1 cellular context compared by ENCODE assay signal in the genomic region with DNA sequence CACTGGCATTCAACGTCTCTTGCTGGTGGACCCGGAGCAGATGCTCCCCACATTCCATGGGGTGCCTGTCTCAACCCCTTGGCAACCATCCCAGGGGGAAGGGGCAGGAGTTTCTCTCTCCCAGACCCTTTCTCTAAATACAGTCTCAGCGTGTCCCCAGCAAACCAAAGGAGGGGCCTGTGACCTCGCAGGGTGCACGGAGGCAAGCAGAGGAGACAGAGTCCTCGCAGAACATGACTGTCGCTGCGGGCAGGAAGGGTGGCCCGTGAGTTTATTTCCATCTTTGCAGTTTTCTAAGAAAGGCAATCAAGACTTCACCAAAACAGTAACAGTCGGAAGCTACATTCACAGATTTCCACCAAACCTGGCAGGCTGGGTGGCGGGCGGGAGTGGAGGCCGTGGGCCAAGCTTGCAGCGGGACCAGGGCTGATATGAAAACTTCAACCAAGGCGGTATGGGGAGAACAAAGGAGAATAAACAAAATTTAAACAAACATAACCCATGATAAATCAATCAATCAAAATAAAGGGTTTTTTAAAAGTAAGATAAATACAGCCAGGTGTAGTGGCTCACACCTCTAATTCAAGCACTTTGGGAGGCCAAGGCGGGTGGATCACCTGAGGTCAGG.
TF ChIP-seq lines count a peak whose summit lies in the region.

No MANE protein-coding gene starts in this region.

TF ChIP-seq in WTC11, 78 proteins besides CTCF, POLR2A, EP300 and RAD21:
- TF ChIP-seq ZNF232 (CRISPR knock-in tag; IDR thresholded peaks at IDR 0.05) (no peak), CREB1 (CRISPR knock-in tag; IDR thresholded peaks at IDR 0.05) (no peak), SOX15 (CRISPR knock-in tag; IDR thresholded peaks at IDR 0.05) (no peak), ZNF671 (CRISPR knock-in tag; IDR thresholded peaks at IDR 0.05) (no peak), RELA (CRISPR knock-in tag; IDR thresholded peaks at IDR 0.05; ENCODE audit: borderline replicate concordance) (no peak), FOXP1 (CRISPR knock-in tag; IDR thresholded peaks at IDR 0.05; ENCODE audit: borderline replicate concordance) (no peak), ELF4 (CRISPR knock-in tag; IDR thresholded peaks at IDR 0.05; ENCODE audit: low read depth) (no peak), GTF2I (CRISPR knock-in tag; conservative IDR thresholded peaks at IDR 0.05) (no peak), ZNF138 (CRISPR knock-in tag; conservative IDR thresholded peaks at IDR 0.05) (no peak), ESRRA (CRISPR knock-in tag; IDR thresholded peaks at IDR 0.05; ENCODE audit: borderline replicate concordance) (no peak)
- TF ChIP-seq, protein P1, sequence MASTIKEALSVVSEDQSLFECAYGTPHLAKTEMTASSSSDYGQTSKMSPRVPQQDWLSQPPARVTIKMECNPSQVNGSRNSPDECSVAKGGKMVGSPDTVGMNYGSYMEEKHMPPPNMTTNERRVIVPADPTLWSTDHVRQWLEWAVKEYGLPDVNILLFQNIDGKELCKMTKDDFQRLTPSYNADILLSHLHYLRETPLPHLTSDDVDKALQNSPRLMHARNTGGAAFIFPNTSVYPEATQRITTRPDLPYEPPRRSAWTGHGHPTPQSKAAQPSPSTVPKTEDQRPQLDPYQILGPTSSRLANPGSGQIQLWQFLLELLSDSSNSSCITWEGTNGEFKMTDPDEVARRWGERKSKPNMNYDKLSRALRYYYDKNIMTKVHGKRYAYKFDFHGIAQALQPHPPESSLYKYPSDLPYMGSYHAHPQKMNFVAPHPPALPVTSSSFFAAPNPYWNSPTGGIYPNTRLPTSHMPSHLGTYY (CRISPR knock-in tag; IDR thresholded peaks at IDR 0.05), result no peak
- TF ChIP-seq, protein P2, sequence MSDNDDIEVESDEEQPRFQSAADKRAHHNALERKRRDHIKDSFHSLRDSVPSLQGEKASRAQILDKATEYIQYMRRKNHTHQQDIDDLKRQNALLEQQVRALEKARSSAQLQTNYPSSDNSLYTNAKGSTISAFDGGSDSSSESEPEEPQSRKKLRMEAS (CRISPR knock-in tag; IDR thresholded peaks at IDR 0.05), result no peak
- TF ChIP-seq, protein P3, sequence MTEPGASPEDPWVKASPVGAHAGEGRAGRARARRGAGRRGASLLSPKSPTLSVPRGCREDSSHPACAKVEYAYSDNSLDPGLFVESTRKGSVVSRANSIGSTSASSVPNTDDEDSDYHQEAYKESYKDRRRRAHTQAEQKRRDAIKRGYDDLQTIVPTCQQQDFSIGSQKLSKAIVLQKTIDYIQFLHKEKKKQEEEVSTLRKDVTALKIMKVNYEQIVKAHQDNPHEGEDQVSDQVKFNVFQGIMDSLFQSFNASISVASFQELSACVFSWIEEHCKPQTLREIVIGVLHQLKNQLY (CRISPR knock-in tag; IDR thresholded peaks at IDR 0.05), result no peak
